In the genomic region with DNA sequence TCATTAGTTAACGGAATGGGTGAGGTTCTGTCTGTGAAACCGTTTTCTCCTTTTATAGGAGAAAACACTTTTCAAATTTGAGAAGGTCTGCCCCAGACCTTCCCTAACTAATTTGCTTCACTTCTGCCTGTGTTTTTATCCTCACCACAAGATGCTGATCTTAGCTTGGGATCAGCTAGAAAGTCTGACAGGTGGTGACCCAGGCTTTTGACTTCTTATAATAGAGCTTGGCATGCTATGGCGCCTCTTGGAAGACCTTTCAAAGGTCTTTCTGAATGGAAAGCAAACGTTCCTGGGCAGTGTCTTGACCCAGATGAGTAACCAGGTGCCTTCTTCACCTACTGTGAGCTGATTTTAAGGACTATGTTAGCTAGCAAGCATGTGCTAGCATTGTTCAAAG, we compare ENCODE assay signal across 15 cellular contexts.
"Had no signal": no experiment of that assay in that cellular context is flagged by ENCODE, and none has a peak within 500 bp of the region (broad histone marks: within the 10 kb centered on the region; RNA-seq: fewer than 3 reads in every experiment).

No MANE protein-coding gene starts in this region.

- H3K4me1 ChIP-seq: esophagus squamous epithelium had no signal

- ATAC-seq: stimulated activated naive B cell treated with anti-CD40 and anti-IgM and Interleukin-4, amounts not matched to agents 10 μg/mL and 1 μg/mL and 100 μg/mL, for 72 hours had no signal

- H3K4me3 ChIP-seq: cardiac muscle cell, esophagus squamous epithelium, sigmoid colon, thoracic aorta had no signal

- H3K27ac ChIP-seq: cardiac muscle cell, esophagus squamous epithelium, sigmoid colon, thoracic aorta, WERI-Rb-1 had no signal

- H3K27me3 ChIP-seq: cardiac muscle cell, esophagus squamous epithelium, sigmoid colon had no signal

- H3K9me3 ChIP-seq: esophagus squamous epithelium, sigmoid colon, thoracic aorta had no signal

- H3K36me3 ChIP-seq: cardiac muscle cell, esophagus squamous epithelium, sigmoid colon, thoracic aorta, WERI-Rb-1 had no signal

- DNase-seq: activated CD4-positive, alpha-beta T cell treated with anti-CD3 and anti-CD28 coated beads, Interleukin-2, amount 50 U/mL, for 4 hours; activated gamma-delta T cell treated with Interleukin-2 at 50 U/mL for 16 hours; activated naive CD8-positive, alpha-beta T cell treated with anti-CD3 and anti-CD28 coated beads for 36 hours; amniotic stem cell; dermis blood vessel endothelial cell; effector memory CD4-positive, alpha-beta T cell; esophagus squamous epithelium; left cardiac atrium; nephron progenitor cell; nucleus accumbens; sigmoid colon; stimulated activated naive B cell treated with anti-CD40 and anti-IgM and Interleukin-4, amounts not matched to agents 10 μg/mL and 1 μg/mL and 100 μg/mL, for 72 hours; WERI-Rb-1 had no signal
